In genomic region chr11:119106564-119107537, GRCh38 we compare ENCODE assay signal across 8 cellular contexts. TPM values are rescaled to one million over a fixed set of nuclear protein-coding genes. Genes with fewer than 3 reads are reported as not detected.
A peak's percentile ranks its signal among the peaks of the same experiment; 100 is the strongest.
DNase-seq lines count a peak whose midpoint lies in the region; ATAC-seq and TF ChIP-seq lines count a peak whose summit lies in the region.

Gene C2CD2L (plus strand): TSS chr11:119107344. CDS start chr11:119107742, 398 bp downstream.

- peak within 1 kb of the TSS; percentile 88 for H2AFZ ChIP-seq in fibroblast of lung (ENCODE audit: low read length)

- no peaks in the 10 kb centered on the region for H3K9me3 Mint-ChIP-seq in naive thymus-derived CD8-positive, alpha-beta T cell
- no peaks in the 10 kb centered on the region for H3K9me3 Mint-ChIP-seq in stimulated activated memory B cell treated with anti-CD40 and anti-IgM and Interleukin-4, amounts not matched to agents 10 μg/mL and 1 μg/mL and 100 μg/mL, for 72 hours

- peaks cover 3% of the 10 kb centered on the region for H3K36me3 ChIP-seq in fibroblast of lung (ENCODE audit: control insufficient read depth, insufficient read depth, low read length)

- peak; percentile 71 for ATAC-seq in GM21786 (IDR thresholded peaks at IDR 0.05; ENCODE audit: unreplicated experiment)
- peak; percentile 81 to 83 for ATAC-seq in naive thymus-derived CD8-positive, alpha-beta T cell
- ATAC-seq in stimulated activated memory B cell treated with anti-CD40 and anti-IgM and Interleukin-4, amounts not matched to agents 10 μg/mL and 1 μg/mL and 100 μg/mL, for 72 hours, result peak; percentile 95

- peak within 1 kb of the TSS; percentile 78 for H3K9ac ChIP-seq in fibroblast of lung (ENCODE audit: insufficient read depth, low read length)

- H3K79me2 ChIP-seq in fibroblast of lung (ENCODE audit: control insufficient read depth, insufficient read depth, low read length), result peaks cover 9% of the 10 kb centered on the region

- no peaks in the 10 kb centered on the region for H4K20me1 ChIP-seq in fibroblast of lung (ENCODE audit: control insufficient read depth, extremely low read depth, insufficient read depth, low read length)

- peak within 1 kb of the TSS; percentile 61 to 76 (median 70) for H3K4me3 ChIP-seq in fibroblast of lung (replicated peaks in 1 of 4; ENCODE audit: control extremely low read depth in 1 of 4, insufficient read depth in 1 of 4, low read depth in 3 of 4, low read length in 4 of 4)

- H3K4me3 Mint-ChIP-seq in naive thymus-derived CD8-positive, alpha-beta T cell, result peak within 1 kb of the TSS; percentile 84 to 95 (median 89)
- H3K4me3 Mint-ChIP-seq in stimulated activated memory B cell treated with anti-CD40 and anti-IgM and Interleukin-4, amounts not matched to agents 10 μg/mL and 1 μg/mL and 100 μg/mL, for 72 hours, result peak within 1 kb of the TSS; percentile 88

- peaks cover 1 to 19% (median 4%) of the 10 kb centered on the region in 3 donors for H3K36me3 Mint-ChIP-seq in naive thymus-derived CD8-positive, alpha-beta T cell
- H3K36me3 Mint-ChIP-seq in stimulated activated memory B cell treated with anti-CD40 and anti-IgM and Interleukin-4, amounts not matched to agents 10 μg/mL and 1 μg/mL and 100 μg/mL, for 72 hours, result peaks cover 16% of the 10 kb centered on the region

- peak within 1 kb of the TSS; percentile 88 to 95 (median 93) for H3K27ac Mint-ChIP-seq in naive thymus-derived CD8-positive, alpha-beta T cell
- H3K27ac Mint-ChIP-seq in stimulated activated memory B cell treated with anti-CD40 and anti-IgM and Interleukin-4, amounts not matched to agents 10 μg/mL and 1 μg/mL and 100 μg/mL, for 72 hours, result peak within 1 kb of the TSS; percentile 93

- H3K9me3 ChIP-seq in fibroblast of lung (ENCODE audit: control insufficient read depth, insufficient read depth, low read depth, low read length), result no peaks in the 10 kb centered on the region

- H3K4me2 ChIP-seq in fibroblast of lung (ENCODE audit: extremely low read depth, insufficient read depth, low read length), result peak within 1 kb of the TSS; percentile 91

- peaks cover 28 to 67% (median 50%) of the 10 kb centered on the region in 4 donors for H3K4me1 Mint-ChIP-seq in naive thymus-derived CD8-positive, alpha-beta T cell
- H3K4me1 Mint-ChIP-seq in stimulated activated memory B cell treated with anti-CD40 and anti-IgM and Interleukin-4, amounts not matched to agents 10 μg/mL and 1 μg/mL and 100 μg/mL, for 72 hours, result peaks cover 34% of the 10 kb centered on the region

- no peak for TF ChIP-seq CTCF in fibroblast of lung (conservative IDR thresholded peaks at IDR 0.05 in 1 of 2, IDR thresholded peaks at IDR 0.05 in 1 of 2; ENCODE audit: low read depth in 1 of 2, low read length in 2 of 2)

- no peaks in the 10 kb centered on the region for H3K27me3 ChIP-seq in fibroblast of lung (ENCODE audit: control insufficient read depth, insufficient read depth, low read length)

- DNase-seq in DMS53 treated with DMSO at 0.1 percent for 48 hours (lab: John Stamatoyannopoulos, UW; ENCODE audit: unreplicated experiment) (peak; percentile 85), Kasumi-1 (lab: John Stamatoyannopoulos, UW) (peak; percentile 89 to 92), RPMI7951 (ENCODE audit: low read depth) (peak; percentile 93), activated T-helper 1 cell treated with Interleukin-2 at 50 U/mL for 16 hours (ENCODE audit: low read depth) (peak; percentile 82), fibroblast of lung (ENCODE audit: low read depth in 2 of 2) (peak; percentile 88)
- DNase-seq in naive thymus-derived CD8-positive, alpha-beta T cell, result peak; percentile 72 to 89 (median 82)

- no peaks in the 10 kb centered on the region for H3K27me3 Mint-ChIP-seq in naive thymus-derived CD8-positive, alpha-beta T cell
- H3K27me3 Mint-ChIP-seq in stimulated activated memory B cell treated with anti-CD40 and anti-IgM and Interleukin-4, amounts not matched to agents 10 μg/mL and 1 μg/mL and 100 μg/mL, for 72 hours, result no peaks in the 10 kb centered on the region

- peak within 1 kb of the TSS; percentile 65 for H3K27ac ChIP-seq in fibroblast of lung (ENCODE audit: insufficient read depth, low read length)

- peaks cover 12% of the 10 kb centered on the region for H3K4me1 ChIP-seq in fibroblast of lung (ENCODE audit: control insufficient read depth, extremely low read depth, insufficient read depth, low read length)

- POLR2A ChIA-PET in naive thymus-derived CD8-positive, alpha-beta T cell (lab: Charles Lee), result interaction anchor here (0.5 to 7.2 kb wide), 14 partner anchors 10 to 534 kb away, joined by 3 to 130 read pairs (median 4); partner anchors contain the start of genes ARCN1, HINFP, HMBS and RPS25

RNA-seq across cellular contexts. Expression of gene C2CD2L, which starts in this region (rescaled TPM):
- total RNA-seq in RPMI7951 (2014; rRNA removed; shearing (Covaris generic)), result 3.2 and 4.8 TPM in 2 replicates
- total RNA-seq in fibroblast of lung, result 1.8 and 3.0 TPM in 2 replicates
- polyA plus RNA-seq in fibroblast of lung, result 3.0 and 4.2 TPM in 2 replicates
- 3.5 and 5.1 TPM in 2 replicates for polyA plus RNA-seq in fibroblast of lung (2012)
- polyA minus RNA-seq in fibroblast of lung (ENCODE audit: low replicate concordance), result 4.8 and 25.7 TPM in 2 replicates
- total RNA-seq in naive thymus-derived CD8-positive, alpha-beta T cell, result 10 to 100 TPM; 27.0 to 27.8 TPM
- polyA plus RNA-seq in naive thymus-derived CD8-positive, alpha-beta T cell, result 1 to 10 TPM; 3.4 to 10.0 (median 4.0) TPM

Comparison
In these comparisons a context has a peak if more than half of its experiments do, and no peak if none do; other contexts are left out.
1. Peak in every context shown above with its lines: DNase-seq, ATAC-seq, H3K4me3 ChIP-seq and H3K27ac ChIP-seq.